ENCODE assay signal across 1 cellular context in genomic region chr2:8090748-8091700, GRCh38.
A peak's percentile ranks its signal among the peaks of the same experiment; 100 is the strongest.
TF ChIP-seq lines count a peak whose summit lies in the region.

No MANE protein-coding gene starts in this region.

TF ChIP-seq in HepG2, 621 proteins besides CTCF, POLR2A, EP300 and RAD21 (continued from another document and continues in another):
- TF ChIP-seq HOMEZ (CRISPR knock-in tag; IDR thresholded peaks at IDR 0.05; ENCODE audit: low read depth) = peak; percentile 100
- no peak for TF ChIP-seq CHD2 (IDR thresholded peaks at IDR 0.05; ENCODE audit: low read depth, low read length)
- peak; percentile 90; the same call in 1 of the 2 replicates for TF ChIP-seq ZNF543 (CRISPR knock-in tag; IDR thresholded peaks at IDR 0.05)
- TF ChIP-seq HOXA9 (CRISPR knock-in tag; IDR thresholded peaks at IDR 0.05; ENCODE audit: borderline replicate concordance) = no peak
- TF ChIP-seq MATR3 (CRISPR knock-in tag; IDR thresholded peaks at IDR 0.05) = no peak
- peak; percentile 84; the same call in 1 of the 2 replicates for TF ChIP-seq YEATS2 (CRISPR knock-in tag; IDR thresholded peaks at IDR 0.05; ENCODE audit: borderline replicate concordance)
- peak; percentile 80; the same call in 1 of the 2 replicates for TF ChIP-seq MTA1 (CRISPR knock-in tag; IDR thresholded peaks at IDR 0.05; ENCODE audit: borderline replicate concordance)
- TF ChIP-seq E2F2 (CRISPR knock-in tag; IDR thresholded peaks at IDR 0.05; ENCODE audit: borderline replicate concordance) = no peak
- TF ChIP-seq ZNF720 (CRISPR knock-in tag; IDR thresholded peaks at IDR 0.05) = no peak
- peak; percentile 25; the same call in 1 of the 2 replicates for TF ChIP-seq RBFOX2 (IDR thresholded peaks at IDR 0.05; ENCODE audit: low read depth, low read length)
- no peak for TF ChIP-seq MXD1 (CRISPR knock-in tag; IDR thresholded peaks at IDR 0.05)
- peak; percentile 74; the same call in 1 of the 2 replicates for TF ChIP-seq RERE (CRISPR knock-in tag; IDR thresholded peaks at IDR 0.05; ENCODE audit: low read depth)
- no peak; the same call in 1 of the 2 replicates for TF ChIP-seq DNMT3B (CRISPR knock-in tag; conservative IDR thresholded peaks at IDR 0.05)
- TF ChIP-seq SALL2 (CRISPR knock-in tag; IDR thresholded peaks at IDR 0.05) = no peak; the same call in 1 of the 2 replicates
- peak; percentile 95 for TF ChIP-seq ZSCAN29 (CRISPR knock-in tag; conservative IDR thresholded peaks at IDR 0.05)
- peak; percentile 55 for TF ChIP-seq SMC3 (IDR thresholded peaks at IDR 0.05; ENCODE audit: low read length)
- no peak for TF ChIP-seq FOXC1 (CRISPR knock-in tag; IDR thresholded peaks at IDR 0.05; ENCODE audit: borderline replicate concordance)
- TF ChIP-seq FOXA3 (CRISPR knock-in tag; IDR thresholded peaks at IDR 0.05) = peak; percentile 85
- peak; percentile 49 for TF ChIP-seq HNF4G (IDR thresholded peaks at IDR 0.05; ENCODE audit: borderline replicate concordance, low read depth, low read length)
- no peak; the same call in 1 of the 2 replicates for TF ChIP-seq HNF4G (CRISPR knock-in tag; IDR thresholded peaks at IDR 0.05; ENCODE audit: borderline replicate concordance, low read depth)
- peak; percentile 80; the same call in 1 of the 2 replicates for TF ChIP-seq RELA (CRISPR knock-in tag; IDR thresholded peaks at IDR 0.05)
- no peak for TF ChIP-seq ZNF234 (CRISPR knock-in tag; conservative IDR thresholded peaks at IDR 0.05)
- TF ChIP-seq JARID2 (CRISPR knock-in tag; IDR thresholded peaks at IDR 0.05; ENCODE audit: insufficient replicate concordance) = peak; percentile 57
- TF ChIP-seq ZNF121 (CRISPR knock-in tag; IDR thresholded peaks at IDR 0.05) = no peak
- 0 out of 2 replicates have a peak, but pooled peaks have one; percentile 58 for TF ChIP-seq ZIK1 (CRISPR knock-in tag; IDR thresholded peaks at IDR 0.05; ENCODE audit: borderline replicate concordance, low read depth)
- no peak for TF ChIP-seq POLR2AphosphoS2 (IDR thresholded peaks at IDR 0.05; ENCODE audit: low read depth, low read length)
- no peak; the same call in 1 of the 2 replicates for TF ChIP-seq ZNF607 (CRISPR knock-in tag; IDR thresholded peaks at IDR 0.05; ENCODE audit: borderline replicate concordance)
- no peak for TF ChIP-seq HNRNPUL1 (IDR thresholded peaks at IDR 0.05; ENCODE audit: low read depth, low read length)
- peak; percentile 70 for TF ChIP-seq ZSCAN22 (CRISPR knock-in tag; IDR thresholded peaks at IDR 0.05)
- peak; percentile 69 for TF ChIP-seq PATZ1 (CRISPR knock-in tag; IDR thresholded peaks at IDR 0.05)
- TF ChIP-seq ZNF354B (CRISPR knock-in tag; IDR thresholded peaks at IDR 0.05) = no peak
- no peak; the same call in 1 of the 2 replicates for TF ChIP-seq ONECUT2 (CRISPR knock-in tag; IDR thresholded peaks at IDR 0.05)
- TF ChIP-seq HES4 (CRISPR knock-in tag; IDR thresholded peaks at IDR 0.05; ENCODE audit: borderline replicate concordance) = no peak
- TF ChIP-seq ZSCAN9 (CRISPR knock-in tag; IDR thresholded peaks at IDR 0.05; ENCODE audit: borderline replicate concordance) = peak; percentile 89; the same call in 1 of the 2 replicates
- TF ChIP-seq RXRA (CRISPR knock-in tag; IDR thresholded peaks at IDR 0.05) = peak; percentile 87
- no peak for TF ChIP-seq ZNF30 (CRISPR knock-in tag; IDR thresholded peaks at IDR 0.05)
- TF ChIP-seq ATF5 (CRISPR knock-in tag; IDR thresholded peaks at IDR 0.05; ENCODE audit: low read depth) = 0 out of 2 replicates have a peak, but pooled peaks have one; percentile 22
- TF ChIP-seq ZBTB4 (CRISPR knock-in tag; IDR thresholded peaks at IDR 0.05; ENCODE audit: borderline replicate concordance) = no peak; the same call in 1 of the 2 replicates
- TF ChIP-seq EEA1 (CRISPR knock-in tag; IDR thresholded peaks at IDR 0.05; ENCODE audit: borderline replicate concordance) = no peak
- no peak for TF ChIP-seq ZNF646 (CRISPR knock-in tag; IDR thresholded peaks at IDR 0.05)
